ENCODE assay signal across 1 cellular context in genomic region chr15:78223396-78224023, GRCh38.
TF ChIP-seq lines count a peak whose summit lies in the region.

No MANE protein-coding gene starts in this region.

TF ChIP-seq in HepG2, 621 proteins besides CTCF, POLR2A, EP300 and RAD21 (continued from another document):
- TF ChIP-seq HMG20A (CRISPR knock-in tag; IDR thresholded peaks at IDR 0.05; ENCODE audit: borderline replicate concordance) = no peak
- peak; percentile 46; the same call in 1 of the 2 replicates for TF ChIP-seq MAFF (IDR thresholded peaks at IDR 0.05; ENCODE audit: low read depth, low read length)
- TF ChIP-seq MAFK (conservative IDR thresholded peaks at IDR 0.05 in 1 of 2, IDR thresholded peaks at IDR 0.05 in 1 of 2; ENCODE audit: low read length in 2 of 2) = peak; percentile 35 to 39; a peak in 2 of 4 replicates
- TF ChIP-seq ERF (CRISPR knock-in tag; IDR thresholded peaks at IDR 0.05) = no peak
- no peak for TF ChIP-seq ZNF101 (CRISPR knock-in tag; IDR thresholded peaks at IDR 0.05; ENCODE audit: borderline replicate concordance, low read depth)
- TF ChIP-seq REPIN1 (CRISPR knock-in tag; IDR thresholded peaks at IDR 0.05; ENCODE audit: borderline replicate concordance, low read depth) = no peak
- TF ChIP-seq HMG20B (CRISPR knock-in tag; conservative IDR thresholded peaks at IDR 0.05) = no peak
- no peak for TF ChIP-seq MIER2 (CRISPR knock-in tag; IDR thresholded peaks at IDR 0.05)
- TF ChIP-seq PAX8 (CRISPR knock-in tag; IDR thresholded peaks at IDR 0.05; ENCODE audit: borderline replicate concordance) = no peak
